In genomic region chr10:109964318-109964717, GRCh38 we compare ENCODE assay signal across 26 cellular contexts.
"Had no signal": no experiment of that assay in that cellular context is flagged by ENCODE, and none has a peak within 500 bp of the region (broad histone marks: within the 10 kb centered on the region; RNA-seq: fewer than 3 reads in every experiment).

No MANE protein-coding gene starts in this region.

- H3K36me3 Mint-ChIP-seq: naive thymus-derived CD8-positive, alpha-beta T cell; stimulated activated effector memory CD8-positive, alpha-beta T cell treated with anti-CD3 and anti-CD28 coated beads, Interleukin-12 subunit alpha, Interleukin-12 subunit beta, amount 100 ng/mL, for 72 hours; type B pancreatic cell had no signal

- H3K9me3 Mint-ChIP-seq: dendritic cell treated with granulocyte-macrophage colony-stimulating factor and Interleukin-4, amounts not matched to agents 40 ng/mL and 50 ng/mL, for 4 days; naive thymus-derived CD8-positive, alpha-beta T cell; neural crest cell; stimulated activated effector memory CD8-positive, alpha-beta T cell treated with anti-CD3 and anti-CD28 coated beads, Interleukin-12 subunit alpha, Interleukin-12 subunit beta, amount 100 ng/mL, for 72 hours; type B pancreatic cell had no signal

- H3K27ac ChIP-seq: colonic mucosa, esophagus muscularis mucosa, foreskin keratinocyte, gastroesophageal sphincter, left lung, neutrophil, pancreas, stomach had no signal

- H3K27me3 Mint-ChIP-seq: dendritic cell treated with granulocyte-macrophage colony-stimulating factor and Interleukin-4, amounts not matched to agents 40 ng/mL and 50 ng/mL, for 4 days; type B pancreatic cell had no signal

- H3K9me3 ChIP-seq: colonic mucosa, esophagus muscularis mucosa, gastroesophageal sphincter, heart right ventricle, left lung, neutrophil, pancreas, sigmoid colon, stomach, testis, tibial artery had no signal

- H3K4me3 Mint-ChIP-seq: dendritic cell treated with granulocyte-macrophage colony-stimulating factor and Interleukin-4, amounts not matched to agents 40 ng/mL and 50 ng/mL, for 4 days; naive thymus-derived CD8-positive, alpha-beta T cell; neural crest cell; stimulated activated effector memory CD8-positive, alpha-beta T cell treated with anti-CD3 and anti-CD28 coated beads, Interleukin-12 subunit alpha, Interleukin-12 subunit beta, amount 100 ng/mL, for 72 hours; type B pancreatic cell had no signal

- H3K4me1 ChIP-seq: foreskin keratinocyte had no signal

- H3K36me3 ChIP-seq: colonic mucosa, esophagus muscularis mucosa, gastroesophageal sphincter, heart right ventricle, left lung, neutrophil, pancreas, sigmoid colon, stomach, tibial artery had no signal

- H3K4me1 Mint-ChIP-seq: naive thymus-derived CD8-positive, alpha-beta T cell had no signal

- DNase-seq: colonic mucosa; effector CD8-positive, alpha-beta T cell; foreskin keratinocyte; heart right ventricle; hippocampal formation; left cardiac atrium; left lung; mesendoderm; naive thymus-derived CD8-positive, alpha-beta T cell; pancreas; sigmoid colon; stimulated activated CD4-positive, alpha-beta T cell treated with anti-CD3 and anti-CD28 coated beads, Interleukin-2, amount 100 ng/mL, for 24 hours; stimulated activated CD4-positive, alpha-beta T cell treated with anti-CD3 and anti-CD28 coated beads, Interleukin-4, amount 100 ng/mL, for 24 hours; stimulated activated naive CD4-positive, alpha-beta T cell treated with Interleukin-2 at 50 U/mL for 16 hours; stomach; testis; tibial artery had no signal

- FAIRE-seq: endothelial cell of umbilical vein, islet of Langerhans, pancreas had no signal

- H3K27me3 ChIP-seq: colonic mucosa, esophagus muscularis mucosa, foreskin keratinocyte, gastroesophageal sphincter, heart right ventricle, left lung, neutrophil, pancreas, sigmoid colon, stomach, testis, tibial artery had no signal

- H3K4me3 ChIP-seq: colonic mucosa, esophagus muscularis mucosa, gastroesophageal sphincter, heart right ventricle, left lung, pancreas, sigmoid colon, stomach, testis, tibial artery had no signal

- H3K27ac Mint-ChIP-seq: dendritic cell treated with granulocyte-macrophage colony-stimulating factor and Interleukin-4, amounts not matched to agents 40 ng/mL and 50 ng/mL, for 4 days; stimulated activated effector memory CD8-positive, alpha-beta T cell treated with anti-CD3 and anti-CD28 coated beads, Interleukin-12 subunit alpha, Interleukin-12 subunit beta, amount 100 ng/mL, for 72 hours; type B pancreatic cell had no signal

- ATAC-seq: foreskin keratinocyte; gastroesophageal sphincter; heart right ventricle; left cardiac atrium; left lung; naive thymus-derived CD8-positive, alpha-beta T cell; pancreas; stimulated activated effector memory CD8-positive, alpha-beta T cell treated with anti-CD3 and anti-CD28 coated beads, Interleukin-12 subunit alpha, Interleukin-12 subunit beta, amount 100 ng/mL, for 72 hours had no signal
